26 cellular contexts compared by ENCODE assay signal in the genomic region with DNA sequence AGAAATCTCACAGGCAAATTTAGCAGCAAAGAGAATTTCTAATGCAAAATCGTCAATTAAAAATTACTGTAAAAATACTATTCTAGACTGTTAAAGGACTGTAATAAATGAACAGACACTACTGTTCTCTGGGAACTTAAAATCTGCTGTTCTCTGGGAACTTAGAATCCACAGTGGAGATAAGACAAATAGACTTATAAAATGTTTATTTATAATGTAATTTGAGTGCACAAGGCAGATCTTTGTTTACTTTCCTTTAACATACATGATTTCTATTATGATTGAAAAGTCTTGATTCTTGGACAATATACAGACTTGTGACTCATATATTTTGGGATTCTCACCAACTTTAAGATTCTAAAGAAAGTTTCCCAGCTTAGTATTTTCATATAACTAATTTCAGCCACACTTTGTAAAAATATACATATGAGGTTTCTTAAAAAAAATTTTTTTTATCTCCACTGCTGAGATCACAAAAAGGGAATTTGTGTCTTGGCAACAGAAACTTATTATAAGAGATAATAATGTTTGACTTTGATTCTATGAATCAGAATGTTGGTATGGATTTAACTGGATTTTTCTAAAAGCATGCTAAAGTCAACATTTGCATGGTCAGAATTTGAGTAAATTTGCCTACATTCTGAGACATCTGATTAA.
DNase-seq lines count a peak whose midpoint lies in the region; FAIRE-seq and TF ChIP-seq lines count a peak whose summit lies in the region.
"Had no signal": no experiment of that assay in that cellular context is flagged by ENCODE, and none has a peak within 500 bp of the region (broad histone marks: within the 10 kb centered on the region; RNA-seq: fewer than 3 reads in every experiment).

No MANE protein-coding gene starts in this region.

- no peaks in the 10 kb centered on the region for H3K27me3 Mint-ChIP-seq in nephron progenitor cell (ENCODE audit: low read depth, poor library complexity)
- H3K27me3 Mint-ChIP-seq: dendritic cell treated with granulocyte-macrophage colony-stimulating factor and Interleukin-4, amounts not matched to agents 40 ng/mL and 50 ng/mL, for 4 days; stimulated activated naive CD8-positive, alpha-beta T cell treated with anti-CD3 and anti-CD28 coated beads, Interleukin-15, Interleukin-2, amounts not matched to agents 100 ng/mL and 50 ng/mL, for 24 hours had no signal

- TF ChIP-seq CTCF in VCaP (conservative IDR thresholded peaks at IDR 0.05): no peak
- no peak for TF ChIP-seq CTCF in fibroblast of lung (conservative IDR thresholded peaks at IDR 0.05 in 1 of 2, IDR thresholded peaks at IDR 0.05 in 1 of 2; ENCODE audit: low read depth in 1 of 2, low read length in 2 of 2)
- no peak for TF ChIP-seq CTCF in nephron progenitor cell (IDR thresholded peaks at IDR 0.05)
- TF ChIP-seq CTCF in kidney (IDR thresholded peaks at IDR 0.05; ENCODE audit: borderline replicate concordance, extremely low read depth, insufficient read depth): no peak

- no peaks in the 10 kb centered on the region for H3K27me3 ChIP-seq in fibroblast of lung (ENCODE audit: control insufficient read depth, insufficient read depth, low read length)
- H3K27me3 ChIP-seq in skeletal muscle satellite cell (ENCODE audit: control insufficient read depth, insufficient read depth, low read length): no peaks in the 10 kb centered on the region
- H3K27me3 ChIP-seq: cardiac muscle cell, transverse colon had no signal

- H4K20me1 ChIP-seq in fibroblast of lung (ENCODE audit: control insufficient read depth, extremely low read depth, insufficient read depth, low read length): no peaks in the 10 kb centered on the region

- no peaks in the 10 kb centered on the region for H3K4me1 Mint-ChIP-seq in nephron progenitor cell

- DNase-seq in EL: peak; percentile 65
- peak; percentile 87 to 92 for DNase-seq in fibroblast of lung (ENCODE audit: low read depth in 2 of 2)
- DNase-seq in nephron progenitor cell: no peak
- no peak for DNase-seq in NCI-H446 (lab: John Stamatoyannopoulos, UW)
- no peak for DNase-seq in kidney
- no peak for DNase-seq in HuH-7.5 (ENCODE audit: low spot score)
- DNase-seq: activated CD4-positive, CD25-positive, alpha-beta regulatory T cell treated with anti-CD3 and anti-CD28 coated beads, Interleukin-2, amount 50 U/mL, for 72 hours; activated CD8-positive, alpha-beta T cell treated with anti-CD3 and anti-CD28 coated beads, Interleukin-2, amount 10 ng/mL, durations not matched to agents 7 days and 5 days; activated gamma-delta T cell treated with Interleukin-2 at 50 U/mL for 16 hours; activated T-cell treated with anti-CD3 and anti-CD28 coated beads for 4 hours; AML-193; CD8-positive, alpha-beta T cell; GDM1; left colon; mesenchymal stem cell; NCI-H1436 treated with DMSO at 0.1 percent for 48 hours; NCI-H524; NK-92 treated with Interleukin-12 subunit alpha and Interleukin-12 subunit beta, amount 100 ng/mL, for 24 hours; T-helper 1 cell; transverse colon had no signal

- FAIRE-seq in kidney (lab: Jason Lieb, UNC): no peak
- FAIRE-seq: TTC549 had no signal

- H3K4me2 ChIP-seq in fibroblast of lung (ENCODE audit: extremely low read depth, insufficient read depth, low read length) (no peak overlapping the region), skeletal muscle satellite cell (ENCODE audit: low read length) (peak overlapping the region; percentile 22)

- H3K27ac ChIP-seq in VCaP (peak overlapping the region; percentile 8; the same call in 1 of the 2 replicates), fibroblast of lung (ENCODE audit: insufficient read depth, low read length) (no peak overlapping the region), kidney (ENCODE audit: low read depth in 2 of 2, low read length in 2 of 2) (no peak overlapping the region)
- H3K27ac ChIP-seq: cardiac muscle cell, transverse colon had no signal

- no peaks in the 10 kb centered on the region for H3K36me3 ChIP-seq in fibroblast of lung (ENCODE audit: control insufficient read depth, insufficient read depth, low read length)
- H3K36me3 ChIP-seq in skeletal muscle satellite cell (ENCODE audit: insufficient read depth, low read length): no peaks in the 10 kb centered on the region
- no peaks in the 10 kb centered on the region for H3K36me3 ChIP-seq in kidney (ENCODE audit: control insufficient read depth in 1 of 2, insufficient read depth in 2 of 2, low read length in 2 of 2)
- H3K36me3 ChIP-seq: cardiac muscle cell, transverse colon had no signal

- no peak overlapping the region for H2AFZ ChIP-seq in fibroblast of lung (ENCODE audit: low read length)

- intact Hi-C loops in kidney (cut with DNase I): no loop called here

- H3K4me3 ChIP-seq in fibroblast of lung (replicated peaks in 1 of 4; ENCODE audit: control extremely low read depth in 1 of 4, insufficient read depth in 1 of 4, low read depth in 3 of 4, low read length in 4 of 4) (no peak overlapping the region), skeletal muscle satellite cell (ENCODE audit: low read length) (no peak overlapping the region), kidney (ENCODE audit: low read length in 2 of 2) (no peak overlapping the region)
- H3K4me3 ChIP-seq: cardiac muscle cell, transverse colon had no signal

- no peaks in the 10 kb centered on the region for H3K36me3 Mint-ChIP-seq in nephron progenitor cell (ENCODE audit: low read depth)
- H3K36me3 Mint-ChIP-seq: CD8-positive, alpha-beta T cell had no signal

- H3K27ac Mint-ChIP-seq in nephron progenitor cell: no peak overlapping the region
- H3K27ac Mint-ChIP-seq: activated CD8-positive, alpha-beta T cell treated with anti-CD3 and anti-CD28 coated beads, Interleukin-2, amount 10 ng/mL, durations not matched to agents 7 days and 5 days; CD8-positive, alpha-beta T cell; dendritic cell treated with granulocyte-macrophage colony-stimulating factor and Interleukin-4, amounts not matched to agents 40 ng/mL and 50 ng/mL, for 4 days; stimulated activated naive CD8-positive, alpha-beta T cell treated with anti-CD3 and anti-CD28 coated beads, Interleukin-15, Interleukin-2, amounts not matched to agents 100 ng/mL and 50 ng/mL, for 24 hours had no signal

- H3K9me3 Mint-ChIP-seq in nephron progenitor cell: no peaks in the 10 kb centered on the region
- H3K9me3 Mint-ChIP-seq: CD8-positive, alpha-beta T cell had no signal

- no peaks in the 10 kb centered on the region for H3K4me1 ChIP-seq in fibroblast of lung (ENCODE audit: control insufficient read depth, extremely low read depth, insufficient read depth, low read length)
- peaks cover 15% of the 10 kb centered on the region for H3K4me1 ChIP-seq in skeletal muscle satellite cell (ENCODE audit: control insufficient read depth, insufficient read depth, low read length)
- H3K4me1 ChIP-seq in kidney (ENCODE audit: control insufficient read depth in 1 of 2, insufficient read depth in 1 of 2, low read depth in 1 of 2, low read length in 2 of 2): no peaks in the 10 kb centered on the region
- H3K4me1 ChIP-seq: transverse colon had no signal

- H3K79me2 ChIP-seq in fibroblast of lung (ENCODE audit: control insufficient read depth, insufficient read depth, low read length): no peaks in the 10 kb centered on the region

- no peak overlapping the region for H3K4me3 Mint-ChIP-seq in nephron progenitor cell
- H3K4me3 Mint-ChIP-seq: activated CD8-positive, alpha-beta T cell treated with anti-CD3 and anti-CD28 coated beads, Interleukin-2, amount 10 ng/mL, durations not matched to agents 7 days and 5 days; CD8-positive, alpha-beta T cell; dendritic cell treated with granulocyte-macrophage colony-stimulating factor and Interleukin-4, amounts not matched to agents 40 ng/mL and 50 ng/mL, for 4 days; stimulated activated naive CD8-positive, alpha-beta T cell treated with anti-CD3 and anti-CD28 coated beads, Interleukin-15, Interleukin-2, amounts not matched to agents 100 ng/mL and 50 ng/mL, for 24 hours had no signal

- H3K9ac ChIP-seq in fibroblast of lung (ENCODE audit: insufficient read depth, low read length) (no peak overlapping the region), skeletal muscle satellite cell (ENCODE audit: low read depth, low read length) (no peak overlapping the region), kidney (ENCODE audit: low read length in 2 of 2) (no peak overlapping the region)

- H3K9me3 ChIP-seq in fibroblast of lung (ENCODE audit: control insufficient read depth, insufficient read depth, low read depth, low read length): no peaks in the 10 kb centered on the region
- no peaks in the 10 kb centered on the region for H3K9me3 ChIP-seq in skeletal muscle satellite cell (replicated peaks; ENCODE audit: low read length)
- H3K9me3 ChIP-seq in kidney (ENCODE audit: control insufficient read depth in 1 of 2, low read length in 2 of 2): no peaks in the 10 kb centered on the region
- H3K9me3 ChIP-seq: transverse colon had no signal

Comparison
In these comparisons a context has a peak if more than half of its experiments do, and no peak if none do; other contexts are left out.
1. DNase-seq: peak in EL (single experiment) and fibroblast of lung (2 of 2); none in nephron progenitor cell (single experiment), NCI-H446 (0 of 2), kidney (single experiment) and HuH-7.5 (single experiment).